ENCODE assay signal across 10 cellular contexts in genomic region chr14:21096438-21096837, GRCh38. TPM values are rescaled to one million over a fixed set of nuclear protein-coding genes. Genes with fewer than 3 reads are reported as not detected.
DNase-seq lines count a peak whose midpoint lies in the region; ATAC-seq and TF ChIP-seq lines count a peak whose summit lies in the region.
"Had no signal": no experiment of that assay in that cellular context is flagged by ENCODE, and none has a peak within 500 bp of the region (broad histone marks: within the 10 kb centered on the region; RNA-seq: fewer than 3 reads in every experiment).

No MANE protein-coding gene starts in this region.

- no peak for DNase-seq in CD4-positive, alpha-beta T cell
- DNase-seq in epithelial cell of esophagus (ENCODE audit: low read depth) (no peak), progenitor cell of endocrine pancreas (ENCODE audit: low spot score, unreplicated experiment) (no peak), NCI-H510A (lab: John Stamatoyannopoulos, UW) (no peak), putamen (ENCODE audit: low spot score) (no peak), Peyer's patch (no peak)
- DNase-seq: NCI-H2107, retina had no signal

- H3K9ac ChIP-seq in Loucy (ENCODE audit: low read depth, low read length, poor library complexity, severe bottlenecking) = no peak overlapping the region

- H3K79me2 ChIP-seq in Loucy (ENCODE audit: insufficient read depth, low read length) = no peaks in the 10 kb centered on the region; the same call in 1 of the 2 replicates

- no peaks in the 10 kb centered on the region for H3K27me3 ChIP-seq in CD4-positive, alpha-beta T cell (ENCODE audit: control insufficient read depth, insufficient read depth, low read length)
- H3K27me3 ChIP-seq in Loucy (ENCODE audit: insufficient read depth, low read length, poor library complexity, severe bottlenecking) (no peaks in the 10 kb centered on the region), Peyer's patch (no peaks in the 10 kb centered on the region)

- H3K36me3 ChIP-seq in Loucy (ENCODE audit: insufficient read depth, low read length) (no peaks in the 10 kb centered on the region; the same call in 1 of the 2 replicates), Peyer's patch (peaks cover 0 to 16% (median 0%) of the 10 kb centered on the region in 3 donors)

- POLR2A ChIA-PET in CD4-positive, alpha-beta T cell (lab: Charles Lee) = interaction anchor here (1.2 to 3.7 kb wide), 3 partner anchors 9 to 90 kb away, joined by 3 to 12 read pairs (median 6); no protein-coding TSS in a partner anchor

- H3F3A ChIP-seq in Loucy (ENCODE audit: low read depth) = peaks cover 23% of the 10 kb centered on the region

- peak overlapping the region; percentile 84 for H3K27ac Mint-ChIP-seq in CD4-positive, alpha-beta T cell
- H3K27ac Mint-ChIP-seq in progenitor cell of endocrine pancreas = no peak overlapping the region

- TF ChIP-seq CTCF in CD4-positive, alpha-beta T cell (IDR thresholded peaks at IDR 0.05) = no peak
- no peak for TF ChIP-seq CTCF in Loucy (conservative IDR thresholded peaks at IDR 0.05; ENCODE audit: low read length)
- TF ChIP-seq CTCF in epithelial cell of esophagus (IDR thresholded peaks at IDR 0.05; ENCODE audit: insufficient read depth, low read depth, low read length, missing control alignments) = no peak
- TF ChIP-seq CTCF in progenitor cell of endocrine pancreas (IDR thresholded peaks at IDR 0.05; ENCODE audit: unreplicated experiment) = no peak
- TF ChIP-seq CTCF in Peyer's patch (IDR thresholded peaks at IDR 0.05) = no peak

- H3K9me3 Mint-ChIP-seq in CD4-positive, alpha-beta T cell = no peaks in the 10 kb centered on the region
- no peaks in the 10 kb centered on the region for H3K9me3 Mint-ChIP-seq in progenitor cell of endocrine pancreas (ENCODE audit: low read depth)

- peaks cover 38% of the 10 kb centered on the region for H3K4me1 Mint-ChIP-seq in CD4-positive, alpha-beta T cell (ENCODE audit: low read depth)
- peaks cover 52% of the 10 kb centered on the region for H3K4me1 Mint-ChIP-seq in progenitor cell of endocrine pancreas (ENCODE audit: low read depth)

- ATAC-seq in CD4-positive, alpha-beta T cell (ENCODE audit: poor library complexity) = no peak
- ATAC-seq in GM21528 (IDR thresholded peaks at IDR 0.05; ENCODE audit: low FRiP score, unreplicated experiment) = no peak

- H3K4me3 Mint-ChIP-seq in CD4-positive, alpha-beta T cell = peak overlapping the region; percentile 88
- H3K4me3 Mint-ChIP-seq in progenitor cell of endocrine pancreas (ENCODE audit: low read depth) = peak overlapping the region; percentile 93

- H3K9me3 ChIP-seq in CD4-positive, alpha-beta T cell (ENCODE audit: control insufficient read depth, low read length) = no peaks in the 10 kb centered on the region
- H3K9me3 ChIP-seq in Loucy (ENCODE audit: insufficient read depth, low read depth, low read length) (no peaks in the 10 kb centered on the region), Peyer's patch (no peaks in the 10 kb centered on the region)

- no peak for TF ChIP-seq POLR2A in Peyer's patch (IDR thresholded peaks at IDR 0.05)

- CTCF ChIA-PET in CD4-positive, alpha-beta T cell (lab: Charles Lee) = interaction anchor here (0.7 to 7.3 kb wide), 5 partner anchors 10 to 125 kb away, joined by 3 to 116 read pairs (median 6); no protein-coding TSS in a partner anchor

- peak overlapping the region; percentile 31 for H3K4me2 ChIP-seq in Loucy (ENCODE audit: low read depth, low read length, poor library complexity, severe bottlenecking)

- H3K9me2 ChIP-seq in Loucy (replicated peaks; ENCODE audit: low read depth, low read length) = no peaks in the 10 kb centered on the region

- H3K36me3 Mint-ChIP-seq in CD4-positive, alpha-beta T cell (ENCODE audit: low read depth) = peaks cover 6% of the 10 kb centered on the region
- H3K36me3 Mint-ChIP-seq in progenitor cell of endocrine pancreas (ENCODE audit: insufficient read depth) = peaks cover 18% of the 10 kb centered on the region

- no peak overlapping the region for H2AFZ ChIP-seq in Loucy (ENCODE audit: low read length)

- H4K20me1 ChIP-seq in Loucy (ENCODE audit: insufficient read depth, low read length, poor library complexity, severe bottlenecking) = no peaks in the 10 kb centered on the region

- intact Hi-C loops in CD4-positive, alpha-beta T cell (cut with DNase I, micrococcal nuclease) = no loop called here

- H3K4me3 ChIP-seq in Loucy (ENCODE audit: low read length, poor library complexity, severe bottlenecking) (no peak overlapping the region), epithelial cell of esophagus (ENCODE audit: low read length) (peak overlapping the region; percentile 72), Peyer's patch (no peak overlapping the region)

- H3K27ac ChIP-seq in CD4-positive, alpha-beta T cell (ENCODE audit: low read depth, low read length) = no peak overlapping the region
- H3K27ac ChIP-seq in Peyer's patch = peak overlapping the region in 2 of 4 donors; percentile 96 to 97

- H3K4me1 ChIP-seq in Loucy (ENCODE audit: insufficient read depth, low read length, poor library complexity, severe bottlenecking) (peaks cover 19% of the 10 kb centered on the region), Peyer's patch (peaks cover 0 to 31% (median 0%) of the 10 kb centered on the region in 4 donors)

- H3K27me3 Mint-ChIP-seq in CD4-positive, alpha-beta T cell = no peaks in the 10 kb centered on the region
- H3K27me3 Mint-ChIP-seq in progenitor cell of endocrine pancreas = no peaks in the 10 kb centered on the region

RNA-seq across cellular contexts. Expression of gene ZNF219, which starts 2.0 kb away (rescaled TPM):
- 10 to 100 TPM; 15.2 to 15.5 TPM for total RNA-seq in CD4-positive, alpha-beta T cell
- 103 and 111 TPM in 2 replicates for total RNA-seq in progenitor cell of endocrine pancreas
- 10 to 100 TPM; 41.3 to 68.8 (median 63.2) TPM for total RNA-seq in Peyer's patch

RNA-seq across cellular contexts. Expression of gene TMEM253, which starts 4.4 kb away (rescaled TPM):
- total RNA-seq in CD4-positive, alpha-beta T cell = not detected
- total RNA-seq in progenitor cell of endocrine pancreas = 1.1 and 1.4 TPM in 2 replicates
- total RNA-seq in Peyer's patch = 100 to 1,000 TPM in 3 of 4 donors, 1 to 10 TPM in 1; 9.1 to 140 (median 124) TPM

RNA-seq across cellular contexts. Expression of gene ARHGEF40, which starts 26.3 kb away (rescaled TPM):
- 1 to 10 TPM; 1.2 to 1.3 TPM for total RNA-seq in CD4-positive, alpha-beta T cell
- total RNA-seq in progenitor cell of endocrine pancreas (57.3 and 65.3 TPM in 2 replicates), Peyer's patch (10 to 100 TPM; 19.8 to 57.8 (median 34.6) TPM)

RNA-seq across cellular contexts. Expression of gene RNASE8, which starts 38.8 kb away (rescaled TPM):
- total RNA-seq in CD4-positive, alpha-beta T cell = not detected
- total RNA-seq in progenitor cell of endocrine pancreas (not detected in 2 replicates), Peyer's patch (not detected)

RNA-seq across cellular contexts. Expression of gene RNASE7, which starts 54.3 kb away (rescaled TPM):
- total RNA-seq in CD4-positive, alpha-beta T cell = not detected
- not detected in 2 replicates for total RNA-seq in progenitor cell of endocrine pancreas
- total RNA-seq in Peyer's patch = not detected

Comparison
In these comparisons a context has a peak if more than half of its experiments do, and no peak if none do; other contexts are left out.
1. RNA of gene ARHGEF40, which starts 26.3 kb away (total RNA-seq): 57.3 to 65.3 TPM in progenitor cell of endocrine pancreas and 19.8 to 57.8 TPM in Peyer's patch; 1.2 to 1.3 TPM in CD4-positive, alpha-beta T cell; every median in the first group is over 4 times any median in the second.